Comparison of ENCODE assay signal across 13 cellular contexts in genomic region chrX:46965125-46965758, GRCh38. TPM values are rescaled to one million over a fixed set of nuclear protein-coding genes. Genes with fewer than 3 reads are reported as not detected.
DNase-seq lines count a peak whose midpoint lies in the region; ATAC-seq and TF ChIP-seq lines count a peak whose summit lies in the region.
"Had no signal": no experiment of that assay in that cellular context is flagged by ENCODE, and none has a peak within 500 bp of the region (broad histone marks: within the 10 kb centered on the region; RNA-seq: fewer than 3 reads in every experiment).

No MANE protein-coding gene starts in this region.

- no peaks in the 10 kb centered on the region for H3K4me1 ChIP-seq in tibial artery

- H3K4me3 ChIP-seq in fibroblast of villous mesenchyme (ENCODE audit: low read depth, low read length) (no peak overlapping the region), tibial artery (no peak overlapping the region)
- H3K4me3 ChIP-seq: Peyer's patch, spleen had no signal

- DNase-seq in WTC11 (ENCODE audit: low spot score): no peak
- DNase-seq in fibroblast of villous mesenchyme (ENCODE audit: low read depth): peak; percentile 65
- DNase-seq in renal cortical epithelial cell (ENCODE audit: low read depth): peak; percentile 62
- DNase-seq in tibial artery: no peak
- DNase-seq in KG1 (lab: John Stamatoyannopoulos, UW): no peak
- DNase-seq in NCI-H345 treated with DMSO at 0.1 percent for 48 hours (lab: John Stamatoyannopoulos, UW; ENCODE audit: unreplicated experiment): no peak
- DNase-seq in cerebellar cortex (ENCODE audit: low spot score): no peak
- DNase-seq: activated CD4-positive, alpha-beta memory T cell treated with anti-CD3 and anti-CD28 coated beads, Interleukin-2, amount 10 ng/mL, durations not matched to agents 7 days and 5 days; cortex of kidney; Peyer's patch; spleen had no signal

- H3K36me3 Mint-ChIP-seq in WTC11: no peaks in the 10 kb centered on the region
- H3K36me3 Mint-ChIP-seq: activated naive CD4-positive, alpha-beta T cell treated with anti-CD3 and anti-CD28 coated beads, Interleukin-2, amount 50 U/mL, for 24 hours had no signal

- H3K9me3 ChIP-seq in tibial artery: no peaks in the 10 kb centered on the region
- H3K9me3 ChIP-seq: Peyer's patch, spleen had no signal

- no peaks in the 10 kb centered on the region for H3K9me3 Mint-ChIP-seq in WTC11
- H3K9me3 Mint-ChIP-seq: activated CD4-positive, alpha-beta memory T cell treated with anti-CD3 and anti-CD28 coated beads, Interleukin-2, amount 10 ng/mL, durations not matched to agents 7 days and 5 days; activated naive CD4-positive, alpha-beta T cell treated with anti-CD3 and anti-CD28 coated beads, Interleukin-2, amount 50 U/mL, for 24 hours had no signal

- intact Hi-C loops in tibial artery (cut with DNase I; ENCODE audit: low total_unique reads): no loop called here

- no peak overlapping the region for H3K27ac ChIP-seq in tibial artery

- H3K27me3 ChIP-seq in tibial artery: no peaks in the 10 kb centered on the region
- H3K27me3 ChIP-seq: Peyer's patch, spleen had no signal

- H3K27me3 Mint-ChIP-seq in WTC11 (ENCODE audit: low read depth): no peaks in the 10 kb centered on the region
- H3K27me3 Mint-ChIP-seq: activated CD4-positive, alpha-beta memory T cell treated with anti-CD3 and anti-CD28 coated beads, Interleukin-2, amount 10 ng/mL, durations not matched to agents 7 days and 5 days; activated naive CD4-positive, alpha-beta T cell treated with anti-CD3 and anti-CD28 coated beads, Interleukin-2, amount 50 U/mL, for 24 hours had no signal

- CTCF ChIA-PET in WTC11 (lab: Charles Lee): no interaction called here

- H3K36me3 ChIP-seq in tibial artery: no peaks in the 10 kb centered on the region
- H3K36me3 ChIP-seq: Peyer's patch, spleen had no signal

- peak overlapping the region; percentile 66; the same call in 1 of the 2 replicates for H3K27ac Mint-ChIP-seq in WTC11
- H3K27ac Mint-ChIP-seq: activated CD4-positive, alpha-beta memory T cell treated with anti-CD3 and anti-CD28 coated beads, Interleukin-2, amount 10 ng/mL, durations not matched to agents 7 days and 5 days; activated naive CD4-positive, alpha-beta T cell treated with anti-CD3 and anti-CD28 coated beads, Interleukin-2, amount 50 U/mL, for 24 hours had no signal

- no peak for TF ChIP-seq CTCF in WTC11 (IDR thresholded peaks at IDR 0.05)
- no peak for TF ChIP-seq CTCF in fibroblast of villous mesenchyme (IDR thresholded peaks at IDR 0.05; ENCODE audit: insufficient read depth, low read depth, low read length)
- TF ChIP-seq CTCF in tibial artery (IDR thresholded peaks at IDR 0.05): no peak

- POLR2A ChIA-PET in WTC11 (lab: Charles Lee): no interaction called here

- H3K4me1 Mint-ChIP-seq in WTC11: peaks cover 69% of the 10 kb centered on the region
- H3K4me1 Mint-ChIP-seq: activated naive CD4-positive, alpha-beta T cell treated with anti-CD3 and anti-CD28 coated beads, Interleukin-2, amount 50 U/mL, for 24 hours had no signal

- ATAC-seq in GM19351 (IDR thresholded peaks at IDR 0.05; ENCODE audit: unreplicated experiment): peak; percentile 30
- no peak for ATAC-seq in WTC11

- H3K4me3 Mint-ChIP-seq in WTC11: no peak overlapping the region
- H3K4me3 Mint-ChIP-seq: activated CD4-positive, alpha-beta memory T cell treated with anti-CD3 and anti-CD28 coated beads, Interleukin-2, amount 10 ng/mL, durations not matched to agents 7 days and 5 days; activated naive CD4-positive, alpha-beta T cell treated with anti-CD3 and anti-CD28 coated beads, Interleukin-2, amount 50 U/mL, for 24 hours had no signal

TF ChIP-seq in WTC11, 78 proteins besides CTCF, POLR2A, EP300 and RAD21:
- TF ChIP-seq NFE2L1 (CRISPR knock-in tag; IDR thresholded peaks at IDR 0.05) (no peak), CDX4 (CRISPR knock-in tag; IDR thresholded peaks at IDR 0.05; ENCODE audit: borderline replicate concordance) (no peak), NR1H2 (CRISPR knock-in tag; IDR thresholded peaks at IDR 0.05) (no peak), ZNF416 (CRISPR knock-in tag; IDR thresholded peaks at IDR 0.05) (no peak), MLX (CRISPR knock-in tag; IDR thresholded peaks at IDR 0.05) (no peak), TCF7 (CRISPR knock-in tag; IDR thresholded peaks at IDR 0.05; ENCODE audit: low read depth) (no peak), CBFB (CRISPR knock-in tag; IDR thresholded peaks at IDR 0.05; ENCODE audit: low read depth) (no peak), ZNF396 (CRISPR knock-in tag; IDR thresholded peaks at IDR 0.05; ENCODE audit: borderline replicate concordance) (no peak)

RNA-seq across cellular contexts. Expression of gene JADE3, which starts 53.0 kb away (rescaled TPM):
- total RNA-seq in WTC11 (2021) (14.6 to 19.2 TPM (median 16.8 TPM) in 3 replicates), fibroblast of villous mesenchyme (3.5 and 4.3 TPM in 2 replicates), renal cortical epithelial cell (5.4 and 24.4 TPM in 2 replicates)

Comparison
In these comparisons a context has a peak if more than half of its experiments do, and no peak if none do; other contexts are left out.
1. DNase-seq: peak in fibroblast of villous mesenchyme (single experiment) and renal cortical epithelial cell (single experiment); none in WTC11 (single experiment), tibial artery (0 of 2), KG1 (single experiment), NCI-H345 treated with DMSO at 0.1 percent for 48 hours (single experiment) and cerebellar cortex (single experiment).